20 cellular contexts compared by ENCODE assay signal in the genomic region with DNA sequence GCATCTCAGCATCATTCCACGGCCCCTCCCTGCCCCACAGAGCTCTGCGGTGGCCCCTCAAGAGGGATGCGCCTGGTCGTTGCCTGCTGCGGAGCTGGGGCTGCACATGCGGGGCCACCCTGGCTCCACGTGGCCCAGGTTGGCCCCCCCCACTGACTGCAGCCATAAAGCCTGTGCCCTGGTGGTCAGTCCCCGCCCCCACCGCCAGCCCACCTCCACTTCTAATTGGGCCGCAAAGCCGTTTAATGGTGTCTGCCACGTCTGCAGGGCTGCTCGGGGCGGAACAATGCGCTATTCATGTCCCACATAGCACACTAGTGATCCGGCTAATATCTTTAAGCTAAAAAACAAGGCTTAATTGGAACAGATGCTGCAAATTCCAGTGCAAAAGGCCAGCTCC. TPM values are rescaled to one million over a fixed set of nuclear protein-coding genes. Genes with fewer than 3 reads are reported as not detected.
DNase-seq lines count a peak whose midpoint lies in the region; ATAC-seq, FAIRE-seq and TF ChIP-seq lines count a peak whose summit lies in the region.
"Had no signal": no experiment of that assay in that cellular context is flagged by ENCODE, and none has a peak within 500 bp of the region (broad histone marks: within the 10 kb centered on the region; RNA-seq: fewer than 3 reads in every experiment).

No MANE protein-coding gene starts in this region.

- H3K4me1 ChIP-seq in HepG2 (ENCODE audit: insufficient read depth, low read length) = no peaks in the 10 kb centered on the region
- H3K4me1 ChIP-seq: A549, HAP-1 had no signal

- BruUV-seq in HepG2 (replicated peaks; lab: Mats Ljungman, UMichigan) = no TSS peak

- intact Hi-C loops in natural killer cell (cut with micrococcal nuclease) (no loop called here), HepG2 (cut with micrococcal nuclease; ENCODE audit: unreplicated experiment) (no loop called here)

- H3K36me3 ChIP-seq in HepG2 (replicated peaks in 1 of 2; ENCODE audit: control insufficient read depth in 1 of 2, insufficient read depth in 2 of 2, low read length in 2 of 2) = no peaks in the 10 kb centered on the region
- H3K36me3 ChIP-seq: HAP-1 had no signal

- H3K4me2 ChIP-seq in HepG2 (ENCODE audit: low read depth, low read length) = no peak overlapping the region
- H3K4me2 ChIP-seq: A549 had no signal

- no peak overlapping the region for H3K27ac Mint-ChIP-seq in natural killer cell treated with Interleukin-12 subunit alpha and Interleukin-12 subunit beta and Interleukin-15 and Interleukin-18, amount 100 ng/mL, for 72 hours
- no peak overlapping the region for H3K27ac Mint-ChIP-seq in natural killer cell
- H3K27ac Mint-ChIP-seq: IgD-negative memory B cell had no signal

- no peak overlapping the region for H2AFZ ChIP-seq in HepG2 (ENCODE audit: low read length)

- in situ Hi-C loops in HepG2 (cut with HindIII; ENCODE audit: extremely low pct_ligation_motif_present, low pct_unique_long_range_greater_than_20kb) = no loop called here

- FAIRE-seq in HepG2 (lab: Jason Lieb, UNC) = no peak
- FAIRE-seq: A549, GM12892, RCC 7860 had no signal

- H3K79me2 ChIP-seq in HepG2 (ENCODE audit: insufficient read depth, low read length) = no peaks in the 10 kb centered on the region

- TF ChIP-seq EP300 in HepG2 (IDR thresholded peaks at IDR 0.05; ENCODE audit: low read depth in 2 of 2, low read length in 2 of 2) (no peak), HepG2 (CRISPR knock-in tag; IDR thresholded peaks at IDR 0.05; ENCODE audit: borderline replicate concordance) (no peak)

- no peaks in the 10 kb centered on the region for H3K9me3 ChIP-seq in HepG2 (ENCODE audit: low read length)
- H3K9me3 ChIP-seq: A549 had no signal

- CTCF ChIA-PET in HepG2 (lab: Yijun Ruan, JAX; ENCODE audit: low intra/inter-chr PET ratio, low total read pairs) = no interaction called here

- peak; percentile 44 for DNase-seq in natural killer cell treated with Interleukin-12 subunit alpha and Interleukin-12 subunit beta and Interleukin-15 and Interleukin-18, amount 100 ng/mL, for 72 hours (ENCODE audit: low spot score)
- no peak for DNase-seq in natural killer cell
- no peak for DNase-seq in HepG2 (ENCODE audit: low spot score)
- peak; percentile 46 for DNase-seq in retinal pigment epithelial cell (ENCODE audit: low read depth)
- DNase-seq in NCI-H2107 (lab: John Stamatoyannopoulos, UW) = no peak
- no peak for DNase-seq in AML-193 (lab: John Stamatoyannopoulos, UW)
- DNase-seq: CD4-positive, CD25-positive, alpha-beta regulatory T cell; DND-41; GDM1; NCI-H1417; NCI-H2029 treated with DMSO at 0.1 percent for 48 hours; NCI-H510A treated with DMSO at 0.1 percent for 48 hours had no signal

- H3K27ac ChIP-seq in HepG2 (ENCODE audit: extremely low read length, insufficient read depth, low read length) = no peak overlapping the region
- H3K27ac ChIP-seq: A549 had no signal

- TF ChIP-seq POLR2A in HepG2 (IDR thresholded peaks at IDR 0.05; ENCODE audit: insufficient read depth in 1 of 2, low read depth in 2 of 2, low read length in 2 of 2) = no peak

- H3K27me3 Mint-ChIP-seq in natural killer cell treated with Interleukin-12 subunit alpha and Interleukin-12 subunit beta and Interleukin-15 and Interleukin-18, amount 100 ng/mL, for 72 hours = peaks cover 7 to 17% of the 10 kb centered on the region in 2 donors
- peaks cover 0 to 7% of the 10 kb centered on the region in 2 donors for H3K27me3 Mint-ChIP-seq in natural killer cell (ENCODE audit: low read depth in 2 of 2)
- H3K27me3 Mint-ChIP-seq: CD4-positive, CD25-positive, alpha-beta regulatory T cell had no signal

- H4K20me1 ChIP-seq in HepG2 (ENCODE audit: insufficient read depth, low read length) = no peaks in the 10 kb centered on the region

- POLR2A ChIA-PET in HepG2 (lab: Yijun Ruan, JAX) = no interaction called here

- H3K4me1 Mint-ChIP-seq in natural killer cell treated with Interleukin-12 subunit alpha and Interleukin-12 subunit beta and Interleukin-15 and Interleukin-18, amount 100 ng/mL, for 72 hours (ENCODE audit: low read depth in 2 of 2) = peaks cover 0 to 3% of the 10 kb centered on the region in 2 donors
- H3K4me1 Mint-ChIP-seq in natural killer cell = no peaks in the 10 kb centered on the region
- H3K4me1 Mint-ChIP-seq: CD4-positive, CD25-positive, alpha-beta regulatory T cell; IgD-negative memory B cell had no signal

- ATAC-seq in natural killer cell treated with Interleukin-12 subunit alpha and Interleukin-12 subunit beta and Interleukin-15 and Interleukin-18, amount 100 ng/mL, for 72 hours = no peak
- ATAC-seq in natural killer cell (no peak), HepG2 (no peak), HG03342 (IDR thresholded peaks at IDR 0.05; ENCODE audit: unreplicated experiment) (no peak)
- ATAC-seq: A549 had no signal

- TF ChIP-seq RAD21 in HepG2 (CRISPR knock-in tag; IDR thresholded peaks at IDR 0.05) = no peak

- no peak overlapping the region for H3K9ac ChIP-seq in HepG2 (ENCODE audit: insufficient read depth, low read depth, low read length)

- peaks cover 7 to 40% of the 10 kb centered on the region in 2 experiments for H3K27me3 ChIP-seq in HepG2 (ENCODE audit: control insufficient read depth in 1 of 2, insufficient read depth in 2 of 2, low read length in 2 of 2)

- no peak overlapping the region for H3K4me3 ChIP-seq in HepG2 (replicated peaks in 1 of 3; ENCODE audit: insufficient read depth in 1 of 3, low read depth in 2 of 3, low read length in 3 of 3)
- H3K4me3 ChIP-seq in retinal pigment epithelial cell (ENCODE audit: low read length) = no peak overlapping the region
- H3K4me3 ChIP-seq: A549, HAP-1 had no signal

- 20% methylated on average over 9 of the region's 16 CpGs for WGBS in HepG2 (ENCODE audit: low lambda C conversion rate)

- TF ChIP-seq CTCF in natural killer cell (IDR thresholded peaks at IDR 0.05) = no peak
- TF ChIP-seq CTCF in HepG2 (CRISPR knock-in tag; IDR thresholded peaks at IDR 0.05) = no peak
- TF ChIP-seq CTCF in retinal pigment epithelial cell (conservative IDR thresholded peaks at IDR 0.05; ENCODE audit: low read depth, low read length) = no peak

- no peak overlapping the region for H3K4me3 Mint-ChIP-seq in natural killer cell treated with Interleukin-12 subunit alpha and Interleukin-12 subunit beta and Interleukin-15 and Interleukin-18, amount 100 ng/mL, for 72 hours
- H3K4me3 Mint-ChIP-seq in natural killer cell = no peak overlapping the region
- H3K4me3 Mint-ChIP-seq: CD4-positive, CD25-positive, alpha-beta regulatory T cell; IgD-negative memory B cell had no signal

- no peaks in the 10 kb centered on the region for H3K36me3 Mint-ChIP-seq in natural killer cell treated with Interleukin-12 subunit alpha and Interleukin-12 subunit beta and Interleukin-15 and Interleukin-18, amount 100 ng/mL, for 72 hours
- H3K36me3 Mint-ChIP-seq in natural killer cell = no peaks in the 10 kb centered on the region
- H3K36me3 Mint-ChIP-seq: CD4-positive, CD25-positive, alpha-beta regulatory T cell; IgD-negative memory B cell had no signal

- H3K9me3 Mint-ChIP-seq in natural killer cell treated with Interleukin-12 subunit alpha and Interleukin-12 subunit beta and Interleukin-15 and Interleukin-18, amount 100 ng/mL, for 72 hours = no peaks in the 10 kb centered on the region
- H3K9me3 Mint-ChIP-seq in natural killer cell = peaks cover 0 to 4% of the 10 kb centered on the region in 2 donors

TF ChIP-seq in HepG2, 621 proteins besides CTCF, POLR2A, EP300 and RAD21:
- TF ChIP-seq, protein P1, sequence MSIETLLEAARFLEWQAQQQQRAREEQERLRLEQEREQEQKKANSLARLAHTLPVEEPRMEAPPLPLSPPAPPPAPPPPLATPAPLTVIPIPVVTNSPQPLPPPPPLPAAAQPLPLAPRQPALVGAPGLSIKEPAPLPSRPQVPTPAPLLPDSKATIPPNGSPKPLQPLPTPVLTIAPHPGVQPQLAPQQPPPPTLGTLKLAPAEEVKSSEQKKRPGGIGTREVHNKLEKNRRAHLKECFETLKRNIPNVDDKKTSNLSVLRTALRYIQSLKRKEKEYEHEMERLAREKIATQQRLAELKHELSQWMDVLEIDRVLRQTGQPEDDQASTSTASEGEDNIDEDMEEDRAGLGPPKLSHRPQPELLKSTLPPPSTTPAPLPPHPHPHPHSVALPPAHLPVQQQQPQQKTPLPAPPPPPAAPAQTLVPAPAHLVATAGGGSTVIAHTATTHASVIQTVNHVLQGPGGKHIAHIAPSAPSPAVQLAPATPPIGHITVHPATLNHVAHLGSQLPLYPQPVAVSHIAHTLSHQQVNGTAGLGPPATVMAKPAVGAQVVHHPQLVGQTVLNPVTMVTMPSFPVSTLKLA (IDR thresholded peaks at IDR 0.05) = peak; percentile 56; the same call in 1 of the 2 replicates
- no peak for TF ChIP-seq ZNF83 (CRISPR knock-in tag; IDR thresholded peaks at IDR 0.05; ENCODE audit: borderline replicate concordance)
TF ChIP-seq in HepG2: peak in this region for 1.

RNA-seq across cellular contexts. Expression of a gene that starts 33.5 kb away (rescaled TPM):
- total RNA-seq in natural killer cell treated with Interleukin-12 subunit alpha and Interleukin-12 subunit beta and Interleukin-15 and Interleukin-18, amount 100 ng/mL, for 72 hours = not detected
- not detected for total RNA-seq in natural killer cell
- total RNA-seq in HepG2 (2016; rRNA removed; fragmentation: Illumina TruSeq; extraction: Trizol) = not detected in 2 replicates
- total RNA-seq in HepG2 (2016; cell fraction: cytosol; rRNA removed; fragmentation: Illumina TruSeq; extraction: Trizol; ENCODE audit: low read depth) = not detected in 2 replicates
- total RNA-seq in HepG2 (2016; cell fraction: insoluble cytoplasmic fraction; rRNA removed; fragmentation: Illumina TruSeq; extraction: Trizol) = not detected in 2 replicates
- total RNA-seq in HepG2 (2016; cell fraction: membrane; rRNA removed; fragmentation: Illumina TruSeq; extraction: Trizol) = not detected in 2 replicates
- not detected in 2 replicates for total RNA-seq in HepG2 (2016; cell fraction: nucleus; rRNA removed; fragmentation: Illumina TruSeq; extraction: Trizol)
- polyA plus RNA-seq in HepG2 (2011; rRNA removed) = not detected in 2 replicates
- not detected in 2 replicates for polyA plus RNA-seq in HepG2 (2011; cell fraction: cytosol; rRNA removed)
- not detected in 2 replicates for polyA plus RNA-seq in HepG2 (2011; cell fraction: nucleus; rRNA removed)
- polyA plus RNA-seq in HepG2 (2012) = not detected in 2 replicates
- not detected in 2 replicates for polyA plus RNA-seq in HepG2 (2016; cell fraction: cytosol; fragmentation: Illumina TruSeq; extraction: Trizol; ENCODE audit: low read depth)
- not detected in 2 replicates for polyA plus RNA-seq in HepG2 (2016; cell fraction: insoluble cytoplasmic fraction; fragmentation: Illumina TruSeq; extraction: Trizol; ENCODE audit: low read depth)
- not detected in 2 replicates for polyA plus RNA-seq in HepG2 (2016; cell fraction: membrane; fragmentation: Illumina TruSeq; extraction: Trizol; ENCODE audit: low read depth)
- not detected in 2 replicates for polyA plus RNA-seq in HepG2 (2016; cell fraction: nucleus; fragmentation: Illumina TruSeq; extraction: Trizol; ENCODE audit: insufficient read depth, low read depth)
- not detected in 2 replicates for polyA minus RNA-seq in HepG2 (2011; rRNA and poly(A)+ RNA removed; ENCODE audit: low replicate concordance)
- not detected in 2 replicates for polyA minus RNA-seq in HepG2 (2011; cell fraction: cytosol; rRNA and poly(A)+ RNA removed)
- not detected in 2 replicates for polyA minus RNA-seq in HepG2 (2011; cell fraction: nucleus; rRNA and poly(A)+ RNA removed)
- total RNA-seq: CD4-positive, CD25-positive, alpha-beta regulatory T cell; HT-29; LHCN-M2 had no signal
- polyA plus RNA-seq: A549; CD4-positive, CD25-positive, alpha-beta regulatory T cell; IgD-negative memory B cell had no signal

Comparison
In these comparisons a context has a peak if more than half of its experiments do, and no peak if none do; other contexts are left out.
1. DNase-seq: peak in natural killer cell treated with Interleukin-12 subunit alpha and Interleukin-12 subunit beta and Interleukin-15 and Interleukin-18, amount 100 ng/mL, for 72 hours (single experiment) and retinal pigment epithelial cell (single experiment); none in natural killer cell (single experiment), HepG2 (single experiment), NCI-H2107 (single experiment) and AML-193 (0 of 2).